In genomic region chr18:26356045-26356785, GRCh38 we compare ENCODE assay signal across 17 cellular contexts.
A peak's percentile ranks its signal among the peaks of the same experiment; 100 is the strongest.
DNase-seq lines count a peak whose midpoint lies in the region; ATAC-seq and TF ChIP-seq lines count a peak whose summit lies in the region.
"Had no signal": no experiment of that assay in that cellular context is flagged by ENCODE, and none has a peak within 500 bp of the region (broad histone marks: within the 10 kb centered on the region; RNA-seq: fewer than 3 reads in every experiment).

No MANE protein-coding gene starts in this region.

- intact Hi-C loops in posterior cingulate gyrus (cut with DNase I) = no loop called here

- H3K4me3 ChIP-seq in SU-DHL-6 (ENCODE audit: insufficient read depth, low read length, poor library complexity, severe bottlenecking) (no peak overlapping the region), MG63 (no peak overlapping the region), smooth muscle cell (no peak overlapping the region)
- H3K4me3 ChIP-seq: GM23338, skin epidermis, testis had no signal

- H2AFZ ChIP-seq in SU-DHL-6 (ENCODE audit: low read depth, low read length, severe bottlenecking) (no peak overlapping the region), smooth muscle cell (ENCODE audit: low read depth) (no peak overlapping the region)
- H2AFZ ChIP-seq: GM23338 had no signal

- TF ChIP-seq CTCF in SU-DHL-6 (IDR thresholded peaks at IDR 0.05; ENCODE audit: insufficient read depth, low read length, poor library complexity, severe bottlenecking) = no peak
- no peak for TF ChIP-seq CTCF in smooth muscle cell (IDR thresholded peaks at IDR 0.05; ENCODE audit: borderline replicate concordance, insufficient read depth, poor library complexity, severe bottlenecking)

- peak overlapping the region; percentile 4; the same call in 1 of the 2 replicates for H3K27ac ChIP-seq in SU-DHL-6 (ENCODE audit: low read depth, low read length)
- no peak overlapping the region for H3K27ac ChIP-seq in smooth muscle cell (ENCODE audit: low read depth)
- H3K27ac ChIP-seq: skin epidermis, testis had no signal

- H3K4me1 ChIP-seq in smooth muscle cell (ENCODE audit: low read depth) = no peaks in the 10 kb centered on the region
- H3K4me1 ChIP-seq: testis had no signal

- whole genome bisulfite sequencing in smooth muscle cell (ENCODE audit: low lambda C conversion rate) = 91% methylated on average over 4 of the region's 4 CpGs

- H3K9ac ChIP-seq in SU-DHL-6 (ENCODE audit: low read length) (no peak overlapping the region), smooth muscle cell (ENCODE audit: low read depth) (no peak overlapping the region)

- H3F3A ChIP-seq in SU-DHL-6 (ENCODE audit: insufficient read depth) (peaks cover 34% of the 10 kb centered on the region), smooth muscle cell (ENCODE audit: low read depth) (no peaks in the 10 kb centered on the region)

- H3K9me3 ChIP-seq in SU-DHL-6 (ENCODE audit: insufficient read depth, low read length) = no peaks in the 10 kb centered on the region
- no peaks in the 10 kb centered on the region for H3K9me3 ChIP-seq in MG63
- peaks cover under 1% of the 10 kb centered on the region for H3K9me3 ChIP-seq in smooth muscle cell (replicated peaks; ENCODE audit: low read depth)
- H3K9me3 ChIP-seq: testis had no signal

- H3K4me2 ChIP-seq in SU-DHL-6 (ENCODE audit: low read depth, low read length, poor library complexity, severe bottlenecking) (no peak overlapping the region), smooth muscle cell (no peak overlapping the region)
- H3K4me2 ChIP-seq: GM23338 had no signal

- H3K9me2 ChIP-seq in SU-DHL-6 (replicated peaks; ENCODE audit: insufficient read depth, low read length) = no peaks in the 10 kb centered on the region

- peak; percentile 69 for ATAC-seq in GM18870 (IDR thresholded peaks at IDR 0.05; ENCODE audit: unreplicated experiment)
- ATAC-seq in GM21528 (IDR thresholded peaks at IDR 0.05; ENCODE audit: low FRiP score, unreplicated experiment) = peak; percentile 59
- ATAC-seq in HG03060 (IDR thresholded peaks at IDR 0.05; ENCODE audit: low read depth, unreplicated experiment) = peak; percentile 38
- ATAC-seq: activated CD8-positive, alpha-beta memory T cell treated with anti-CD3 and anti-CD28 coated beads, Interleukin-2, amount 10 ng/mL, durations not matched to agents 7 days and 5 days; esophagus mucosa; GM23338 had no signal

- H3K27me3 ChIP-seq in SU-DHL-6 (ENCODE audit: low read length) (no peaks in the 10 kb centered on the region), MG63 (no peaks in the 10 kb centered on the region), smooth muscle cell (ENCODE audit: low read depth) (no peaks in the 10 kb centered on the region)
- H3K27me3 ChIP-seq: testis had no signal

- DNase-seq in MG63 (no peak), posterior cingulate gyrus (no peak), smooth muscle cell (lab: John Stamatoyannopoulos, UW; ENCODE audit: unreplicated experiment) (no peak)
- DNase-seq: activated CD8-positive, alpha-beta memory T cell treated with anti-CD3 and anti-CD28 coated beads, Interleukin-2, amount 10 ng/mL, durations not matched to agents 7 days and 5 days; CD4-positive, alpha-beta memory T cell; hippocampal formation; NCI-H1105 treated with DMSO at 0.1 percent for 48 hours; NCI-H748 treated with DMSO at 0.1 percent for 48 hours; SIG-M5; testis had no signal

- H3K36me3 ChIP-seq in SU-DHL-6 (ENCODE audit: low read length) (peaks cover 32% of the 10 kb centered on the region), MG63 (no peaks in the 10 kb centered on the region), smooth muscle cell (ENCODE audit: low read depth) (no peaks in the 10 kb centered on the region)

- H3K79me2 ChIP-seq in SU-DHL-6 (ENCODE audit: insufficient read depth, low read length) = peaks cover 5% of the 10 kb centered on the region; the same call in 1 of the 2 replicates
- H3K79me2 ChIP-seq in smooth muscle cell (ENCODE audit: low read depth) = no peaks in the 10 kb centered on the region

- H4K20me1 ChIP-seq in SU-DHL-6 (ENCODE audit: low read depth, low read length) (no peaks in the 10 kb centered on the region), smooth muscle cell (ENCODE audit: low read depth) (no peaks in the 10 kb centered on the region)
